8 cellular contexts compared by ENCODE assay signal in the genomic region with DNA sequence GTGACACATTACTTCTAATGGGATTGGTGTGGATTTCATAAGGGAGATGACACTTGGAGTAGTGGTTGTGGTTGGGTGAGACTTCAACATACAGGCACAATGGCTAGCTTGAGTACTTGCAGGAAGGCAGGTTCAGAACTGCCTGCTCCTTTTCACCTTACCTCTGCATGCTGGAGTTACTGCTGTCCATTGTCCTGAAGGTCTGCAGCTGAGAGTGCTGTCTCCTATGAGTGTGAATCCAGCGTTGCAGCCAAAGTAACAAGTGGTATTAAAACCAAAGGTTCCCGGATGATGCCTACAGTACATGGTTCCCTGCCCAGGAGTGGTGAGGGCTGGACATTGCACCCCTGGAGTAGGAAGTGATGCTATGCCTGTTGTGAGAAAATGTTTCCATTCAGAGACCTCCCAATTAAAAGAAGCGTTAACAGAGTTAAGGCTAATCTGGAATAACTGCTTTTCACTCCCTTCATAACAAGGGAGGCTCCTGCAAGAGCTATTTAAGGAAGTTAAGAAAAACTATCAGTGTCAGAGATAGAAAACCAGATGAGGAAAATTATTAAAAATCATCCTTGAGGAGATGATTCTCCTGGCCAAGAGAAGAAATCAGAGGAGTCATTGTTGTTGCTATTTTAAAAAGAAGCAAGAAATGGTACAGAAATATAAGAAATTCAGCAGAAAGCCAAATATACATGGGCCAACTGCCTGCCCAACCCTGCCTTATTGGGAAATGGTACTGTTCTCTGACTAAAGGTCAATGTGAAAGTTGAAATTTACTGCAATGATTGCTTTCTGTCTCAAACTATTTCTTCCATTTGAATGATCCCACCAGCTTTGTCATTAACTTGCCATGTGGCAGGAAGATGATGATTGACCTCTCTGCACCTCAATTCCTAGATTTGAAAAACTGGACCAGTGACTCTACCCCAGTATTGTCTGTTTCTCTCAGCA. TPM values are rescaled to one million over a fixed set of nuclear protein-coding genes. Genes with fewer than 3 reads are reported as not detected.
A peak's percentile ranks its signal among the peaks of the same experiment; 100 is the strongest.
DNase-seq lines count a peak whose midpoint lies in the region; ATAC-seq, FAIRE-seq and TF ChIP-seq lines count a peak whose summit lies in the region.

No MANE protein-coding gene starts in this region.

- POLR2A ChIA-PET in RWPE1 (lab: Yijun Ruan, JAX; ENCODE audit: low non-redundant PET), result no interaction called here

- no peak for FAIRE-seq in urothelium cell line (lab: Jason Lieb, UNC)

- H3K27ac ChIP-seq in cardiac muscle cell, result no peak overlapping the region
- H3K27ac ChIP-seq in RWPE1, result no peak overlapping the region
- H3K27ac ChIP-seq in esophagus muscularis mucosa (replicated peaks in 1 of 4), result no peak overlapping the region

- no peak overlapping the region for H3K4me3 ChIP-seq in cardiac muscle cell
- H3K4me3 ChIP-seq in esophagus muscularis mucosa, result no peak overlapping the region

- H3K36me3 ChIP-seq in cardiac muscle cell (no peaks in the 10 kb centered on the region), esophagus muscularis mucosa (no peaks in the 10 kb centered on the region)

- intact Hi-C loops in cardiac septum (cut with DNase I) (no loop called here), esophagus muscularis mucosa (cut with DNase I) (no loop called here)

- peaks cover 25% of the 10 kb centered on the region for H3K27me3 ChIP-seq in cardiac muscle cell
- H3K27me3 ChIP-seq in esophagus muscularis mucosa, result peaks cover 0 to 5% (median 0%) of the 10 kb centered on the region in 4 donors

- H3K9me3 ChIP-seq in cardiac muscle cell (ENCODE audit: low read depth), result no peaks in the 10 kb centered on the region
- H3K9me3 ChIP-seq in esophagus muscularis mucosa, result no peaks in the 10 kb centered on the region

- ATAC-seq in HG03196 (IDR thresholded peaks at IDR 0.05; ENCODE audit: unreplicated experiment), result no peak
- ATAC-seq in HG02759 (IDR thresholded peaks at IDR 0.05; ENCODE audit: unreplicated experiment), result no peak

- 42% methylated on average over 3 of the region's 3 CpGs for WGBS in esophagus muscularis mucosa

- TF ChIP-seq CTCF in cardiac muscle cell (IDR thresholded peaks at IDR 0.05; ENCODE audit: low read depth, low read length) (no peak), RWPE1 (conservative IDR thresholded peaks at IDR 0.05; ENCODE audit: low read depth) (no peak), esophagus muscularis mucosa (IDR thresholded peaks at IDR 0.05) (no peak)

- H3K4me1 ChIP-seq in cardiac muscle cell (ENCODE audit: low read depth) (no peaks in the 10 kb centered on the region), esophagus muscularis mucosa (no peaks in the 10 kb centered on the region)

- CTCF ChIA-PET in RWPE1 (lab: Yijun Ruan, JAX), result interaction anchor here (0.6 to 0.7 kb wide), 3 partner anchors 116 to 421 kb away, joined by 3 to 5 read pairs (median 4); no protein-coding TSS in a partner anchor

- TF ChIP-seq POLR2A in esophagus muscularis mucosa (IDR thresholded peaks at IDR 0.05; ENCODE audit: low read depth), result no peak

- TF ChIP-seq EP300 in esophagus muscularis mucosa (IDR thresholded peaks at IDR 0.05), result no peak

- DNase-seq in cardiac muscle cell (ENCODE audit: low read depth in 1 of 2, low spot score in 1 of 2) (peak; percentile 62 to 80), cardiac septum (ENCODE audit: low spot score) (no peak), RWPE1 (ENCODE audit: low spot score) (peak; percentile 19), esophagus muscularis mucosa (ENCODE audit: extremely low spot score) (peak; percentile 84), urothelium cell line (ENCODE audit: low spot score) (peak; percentile 29), NCI-H2196 (lab: John Stamatoyannopoulos, UW; ENCODE audit: unreplicated experiment) (no peak)

RNA-seq across cellular contexts. Expression of a gene that starts 9.8 kb away (rescaled TPM):
- total RNA-seq in cardiac muscle cell, result not detected in 2 replicates
- polyA plus RNA-seq in cardiac muscle cell, result 0.01 and 0.17 TPM in 2 replicates
- total RNA-seq in cardiac septum, result 0.97 TPM
- total RNA-seq in esophagus muscularis mucosa, result 1 to 10 TPM in 1 of 4 donors, under 1 TPM in 2, not detected in 1; 0.13 to 1.2 (median 0.34) TPM

RNA-seq across cellular contexts. Expression of a gene that starts 33.9 kb away (rescaled TPM):
- total RNA-seq in cardiac muscle cell, result not detected in 2 replicates
- polyA plus RNA-seq in cardiac muscle cell, result not detected in 2 replicates
- total RNA-seq in cardiac septum, result 10.6 TPM
- total RNA-seq in esophagus muscularis mucosa, result 10 to 100 TPM in 1 of 4 donors, 1 to 10 TPM in 3; 2.9 to 28.0 (median 7.5) TPM

Comparison
In these comparisons a context has a peak if more than half of its experiments do, and no peak if none do; other contexts are left out.
1. DNase-seq: peak in cardiac muscle cell (2 of 2), RWPE1 (single experiment), esophagus muscularis mucosa (single experiment) and urothelium cell line (single experiment); none in cardiac septum (single experiment) and NCI-H2196 (single experiment).